ENCODE assay signal across 1 cellular context in genomic region chr11:112367453-112367852, GRCh38.
TF ChIP-seq lines count a peak whose summit lies in the region.

No MANE protein-coding gene starts in this region.

TF ChIP-seq in IMR-90, 13 proteins besides CTCF, POLR2A, EP300 and RAD21 (continued from another document):
- TF ChIP-seq, protein P1, sequence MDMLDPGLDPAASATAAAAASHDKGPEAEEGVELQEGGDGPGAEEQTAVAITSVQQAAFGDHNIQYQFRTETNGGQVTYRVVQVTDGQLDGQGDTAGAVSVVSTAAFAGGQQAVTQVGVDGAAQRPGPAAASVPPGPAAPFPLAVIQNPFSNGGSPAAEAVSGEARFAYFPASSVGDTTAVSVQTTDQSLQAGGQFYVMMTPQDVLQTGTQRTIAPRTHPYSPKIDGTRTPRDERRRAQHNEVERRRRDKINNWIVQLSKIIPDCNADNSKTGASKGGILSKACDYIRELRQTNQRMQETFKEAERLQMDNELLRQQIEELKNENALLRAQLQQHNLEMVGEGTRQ (IDR thresholded peaks at IDR 0.05; ENCODE audit: low read depth, low read length) = no peak
- TF ChIP-seq MAFK (IDR thresholded peaks at IDR 0.05; ENCODE audit: low read depth, low read length) = no peak
- no peak for TF ChIP-seq SMC3 (IDR thresholded peaks at IDR 0.05; ENCODE audit: low read depth, low read length)
- no peak for TF ChIP-seq BHLHE40 (IDR thresholded peaks at IDR 0.05; ENCODE audit: low read depth, low read length)
- no peak for TF ChIP-seq CEBPB (IDR thresholded peaks at IDR 0.05; ENCODE audit: low read depth, low read length)
- no peak for TF ChIP-seq NFE2L2 (IDR thresholded peaks at IDR 0.05; ENCODE audit: low read depth, low read length)
